ENCODE assay signal across 1 cellular context in the genomic region with DNA sequence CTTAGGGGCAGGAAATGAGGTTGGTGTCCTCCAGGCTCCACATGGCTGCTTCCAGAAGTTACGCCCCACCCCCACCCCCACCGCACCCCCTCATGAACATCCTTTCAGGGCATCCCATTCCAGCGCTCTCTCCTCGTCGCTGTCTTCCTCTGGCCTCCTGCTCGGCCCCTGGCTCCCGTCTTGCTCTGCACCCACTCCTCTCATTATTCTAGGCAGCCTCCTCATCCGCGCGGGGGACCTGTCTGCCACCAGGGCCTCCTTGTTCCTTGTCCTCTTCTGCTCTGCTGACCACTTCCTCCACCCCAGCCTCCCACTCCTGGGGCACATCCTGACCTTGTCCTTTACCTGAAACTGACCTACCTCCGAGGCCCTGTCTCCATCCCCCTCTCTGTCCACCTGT.
TF ChIP-seq lines count a peak whose summit lies in the region.

No MANE protein-coding gene starts in this region.

TF ChIP-seq in liver, 16 proteins besides CTCF, POLR2A, EP300 and RAD21 (continued from another document):
- TF ChIP-seq, protein P1, sequence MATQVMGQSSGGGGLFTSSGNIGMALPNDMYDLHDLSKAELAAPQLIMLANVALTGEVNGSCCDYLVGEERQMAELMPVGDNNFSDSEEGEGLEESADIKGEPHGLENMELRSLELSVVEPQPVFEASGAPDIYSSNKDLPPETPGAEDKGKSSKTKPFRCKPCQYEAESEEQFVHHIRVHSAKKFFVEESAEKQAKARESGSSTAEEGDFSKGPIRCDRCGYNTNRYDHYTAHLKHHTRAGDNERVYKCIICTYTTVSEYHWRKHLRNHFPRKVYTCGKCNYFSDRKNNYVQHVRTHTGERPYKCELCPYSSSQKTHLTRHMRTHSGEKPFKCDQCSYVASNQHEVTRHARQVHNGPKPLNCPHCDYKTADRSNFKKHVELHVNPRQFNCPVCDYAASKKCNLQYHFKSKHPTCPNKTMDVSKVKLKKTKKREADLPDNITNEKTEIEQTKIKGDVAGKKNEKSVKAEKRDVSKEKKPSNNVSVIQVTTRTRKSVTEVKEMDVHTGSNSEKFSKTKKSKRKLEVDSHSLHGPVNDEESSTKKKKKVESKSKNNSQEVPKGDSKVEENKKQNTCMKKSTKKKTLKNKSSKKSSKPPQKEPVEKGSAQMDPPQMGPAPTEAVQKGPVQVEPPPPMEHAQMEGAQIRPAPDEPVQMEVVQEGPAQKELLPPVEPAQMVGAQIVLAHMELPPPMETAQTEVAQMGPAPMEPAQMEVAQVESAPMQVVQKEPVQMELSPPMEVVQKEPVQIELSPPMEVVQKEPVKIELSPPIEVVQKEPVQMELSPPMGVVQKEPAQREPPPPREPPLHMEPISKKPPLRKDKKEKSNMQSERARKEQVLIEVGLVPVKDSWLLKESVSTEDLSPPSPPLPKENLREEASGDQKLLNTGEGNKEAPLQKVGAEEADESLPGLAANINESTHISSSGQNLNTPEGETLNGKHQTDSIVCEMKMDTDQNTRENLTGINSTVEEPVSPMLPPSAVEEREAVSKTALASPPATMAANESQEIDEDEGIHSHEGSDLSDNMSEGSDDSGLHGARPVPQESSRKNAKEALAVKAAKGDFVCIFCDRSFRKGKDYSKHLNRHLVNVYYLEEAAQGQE (IDR thresholded peaks at IDR 0.05): no peak
- TF ChIP-seq, protein P2, sequence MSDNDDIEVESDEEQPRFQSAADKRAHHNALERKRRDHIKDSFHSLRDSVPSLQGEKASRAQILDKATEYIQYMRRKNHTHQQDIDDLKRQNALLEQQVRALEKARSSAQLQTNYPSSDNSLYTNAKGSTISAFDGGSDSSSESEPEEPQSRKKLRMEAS (IDR thresholded peaks at IDR 0.05): no peak
- TF ChIP-seq SP1 (IDR thresholded peaks at IDR 0.05): no peak
